23 cellular contexts compared by ENCODE assay signal in the genomic region with DNA sequence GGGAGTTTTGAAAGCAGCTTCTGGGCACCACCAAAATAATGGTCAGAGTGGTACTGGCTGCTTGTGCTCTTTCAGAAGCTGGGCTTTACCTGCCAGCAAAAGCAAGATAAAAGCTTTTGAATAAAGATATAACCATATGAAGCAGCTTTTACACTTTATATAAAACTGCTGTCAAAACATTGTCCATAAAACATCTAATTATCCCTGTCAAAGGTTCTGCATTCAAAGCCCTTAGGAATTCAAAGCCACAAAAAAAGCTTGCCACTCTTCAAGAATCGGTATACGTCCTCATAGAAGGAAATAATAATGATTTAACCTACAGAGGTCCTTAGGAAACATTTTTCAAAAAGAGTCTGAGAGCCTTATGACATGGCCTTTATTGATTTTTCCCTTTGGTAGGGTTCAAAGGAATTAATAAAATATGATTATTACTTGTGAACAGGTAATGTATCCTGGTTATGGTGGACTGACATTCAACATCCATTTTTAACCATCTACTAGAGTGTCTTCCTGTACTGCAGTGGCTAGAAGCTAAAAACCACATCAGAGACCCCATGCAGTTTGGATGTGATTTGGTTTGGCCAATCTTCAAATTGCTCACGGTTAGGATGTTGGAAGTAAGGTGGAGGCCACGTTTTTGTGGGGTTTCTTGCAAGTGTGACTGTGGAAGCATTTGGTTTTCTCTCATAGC.
"Had no signal": no experiment of that assay in that cellular context is flagged by ENCODE, and none has a peak within 500 bp of the region (broad histone marks: within the 10 kb centered on the region; RNA-seq: fewer than 3 reads in every experiment).

No MANE protein-coding gene starts in this region.

- H3K9me3 ChIP-seq: neutrophil, ovary, psoas muscle, right atrium auricular region, spleen, tibial artery had no signal

- H3K4me1 ChIP-seq: psoas muscle, right atrium auricular region, tibial artery had no signal

- H3K9me3 Mint-ChIP-seq: activated CD4-positive, alpha-beta memory T cell treated with anti-CD3 and anti-CD28 coated beads, Interleukin-2, amount 10 ng/mL, durations not matched to agents 7 days and 5 days; activated naive CD4-positive, alpha-beta T cell treated with anti-CD3 and anti-CD28 coated beads, Interleukin-2, amount 50 U/mL, for 24 hours; natural killer cell; stimulated activated naive CD8-positive, alpha-beta T cell treated with anti-CD3 and anti-CD28 coated beads, Interleukin-15, Interleukin-2, amounts not matched to agents 100 ng/mL and 50 ng/mL, for 24 hours; T-helper 1 cell treated with Interleukin-12 subunit alpha and Interleukin-12 subunit beta and Interleukin-4 antibody, amounts not matched to agents 30 μg/mL and 1 μg/mL, for 36 hours; WTC11 had no signal

- H3K36me3 ChIP-seq: neutrophil, ovary, right atrium auricular region, spleen, tibial artery had no signal

- ATAC-seq: esophagus mucosa, left ventricle myocardium superior, psoas muscle had no signal

- H3K4me3 ChIP-seq: hepatocyte, ovary, psoas muscle, right atrium auricular region, spleen, tibial artery had no signal

- H3K4me3 Mint-ChIP-seq: activated CD4-positive, alpha-beta memory T cell treated with anti-CD3 and anti-CD28 coated beads, Interleukin-2, amount 10 ng/mL, durations not matched to agents 7 days and 5 days; activated naive CD4-positive, alpha-beta T cell treated with anti-CD3 and anti-CD28 coated beads, Interleukin-2, amount 50 U/mL, for 24 hours; natural killer cell; stimulated activated naive CD8-positive, alpha-beta T cell treated with anti-CD3 and anti-CD28 coated beads, Interleukin-15, Interleukin-2, amounts not matched to agents 100 ng/mL and 50 ng/mL, for 24 hours; T-helper 1 cell treated with Interleukin-12 subunit alpha and Interleukin-12 subunit beta and Interleukin-4 antibody, amounts not matched to agents 30 μg/mL and 1 μg/mL, for 36 hours; WTC11 had no signal

- H3K27me3 ChIP-seq: hepatocyte, neutrophil, ovary, right atrium auricular region, spleen, tibial artery had no signal

- H3K27ac ChIP-seq: hepatocyte, neutrophil, ovary, psoas muscle, right atrium auricular region, spleen, tibial artery had no signal

- DNase-seq: activated CD4-positive, alpha-beta memory T cell treated with anti-CD3 and anti-CD28 coated beads, Interleukin-2, amount 10 ng/mL, durations not matched to agents 7 days and 5 days; activated gamma-delta T cell treated with Interleukin-2 at 50 U/mL for 16 hours; anterior cingulate cortex; effector memory CD4-positive, alpha-beta T cell; glutamatergic neuron; left ventricle myocardium superior; mammary epithelial cell; midbrain; natural killer cell; ovary; psoas muscle; spleen; stimulated activated CD4-positive, alpha-beta T cell treated with anti-CD3 and anti-CD28 coated beads, Interleukin-4, amount 100 ng/mL, for 24 hours; T1000 had no signal

- H3K27me3 Mint-ChIP-seq: activated CD4-positive, alpha-beta memory T cell treated with anti-CD3 and anti-CD28 coated beads, Interleukin-2, amount 10 ng/mL, durations not matched to agents 7 days and 5 days; activated naive CD4-positive, alpha-beta T cell treated with anti-CD3 and anti-CD28 coated beads, Interleukin-2, amount 50 U/mL, for 24 hours had no signal

- H3K27ac Mint-ChIP-seq: activated CD4-positive, alpha-beta memory T cell treated with anti-CD3 and anti-CD28 coated beads, Interleukin-2, amount 10 ng/mL, durations not matched to agents 7 days and 5 days; natural killer cell; stimulated activated naive CD8-positive, alpha-beta T cell treated with anti-CD3 and anti-CD28 coated beads, Interleukin-15, Interleukin-2, amounts not matched to agents 100 ng/mL and 50 ng/mL, for 24 hours; T-helper 1 cell treated with Interleukin-12 subunit alpha and Interleukin-12 subunit beta and Interleukin-4 antibody, amounts not matched to agents 30 μg/mL and 1 μg/mL, for 36 hours had no signal

- H3K36me3 Mint-ChIP-seq: activated naive CD4-positive, alpha-beta T cell treated with anti-CD3 and anti-CD28 coated beads, Interleukin-2, amount 50 U/mL, for 24 hours; natural killer cell; WTC11 had no signal
